In genomic region chr1:87330201-87330953, GRCh38 we compare ENCODE assay signal across 1 cellular context.
TF ChIP-seq lines count a peak whose summit lies in the region.

No MANE protein-coding gene starts in this region.

TF ChIP-seq in SK-N-SH, 30 proteins besides CTCF, POLR2A, EP300 and RAD21 (continued from another document):
- TF ChIP-seq, protein P1, sequence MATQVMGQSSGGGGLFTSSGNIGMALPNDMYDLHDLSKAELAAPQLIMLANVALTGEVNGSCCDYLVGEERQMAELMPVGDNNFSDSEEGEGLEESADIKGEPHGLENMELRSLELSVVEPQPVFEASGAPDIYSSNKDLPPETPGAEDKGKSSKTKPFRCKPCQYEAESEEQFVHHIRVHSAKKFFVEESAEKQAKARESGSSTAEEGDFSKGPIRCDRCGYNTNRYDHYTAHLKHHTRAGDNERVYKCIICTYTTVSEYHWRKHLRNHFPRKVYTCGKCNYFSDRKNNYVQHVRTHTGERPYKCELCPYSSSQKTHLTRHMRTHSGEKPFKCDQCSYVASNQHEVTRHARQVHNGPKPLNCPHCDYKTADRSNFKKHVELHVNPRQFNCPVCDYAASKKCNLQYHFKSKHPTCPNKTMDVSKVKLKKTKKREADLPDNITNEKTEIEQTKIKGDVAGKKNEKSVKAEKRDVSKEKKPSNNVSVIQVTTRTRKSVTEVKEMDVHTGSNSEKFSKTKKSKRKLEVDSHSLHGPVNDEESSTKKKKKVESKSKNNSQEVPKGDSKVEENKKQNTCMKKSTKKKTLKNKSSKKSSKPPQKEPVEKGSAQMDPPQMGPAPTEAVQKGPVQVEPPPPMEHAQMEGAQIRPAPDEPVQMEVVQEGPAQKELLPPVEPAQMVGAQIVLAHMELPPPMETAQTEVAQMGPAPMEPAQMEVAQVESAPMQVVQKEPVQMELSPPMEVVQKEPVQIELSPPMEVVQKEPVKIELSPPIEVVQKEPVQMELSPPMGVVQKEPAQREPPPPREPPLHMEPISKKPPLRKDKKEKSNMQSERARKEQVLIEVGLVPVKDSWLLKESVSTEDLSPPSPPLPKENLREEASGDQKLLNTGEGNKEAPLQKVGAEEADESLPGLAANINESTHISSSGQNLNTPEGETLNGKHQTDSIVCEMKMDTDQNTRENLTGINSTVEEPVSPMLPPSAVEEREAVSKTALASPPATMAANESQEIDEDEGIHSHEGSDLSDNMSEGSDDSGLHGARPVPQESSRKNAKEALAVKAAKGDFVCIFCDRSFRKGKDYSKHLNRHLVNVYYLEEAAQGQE (IDR thresholded peaks at IDR 0.05; ENCODE audit: low read depth, low read length) = no peak
- no peak for TF ChIP-seq ELF1 (IDR thresholded peaks at IDR 0.05)
- TF ChIP-seq GATA2 (CRISPR knock-in tag; IDR thresholded peaks at IDR 0.05) = no peak
- TF ChIP-seq EZH2phosphoT487 (IDR thresholded peaks at IDR 0.05; ENCODE audit: borderline replicate concordance, low read depth) = no peak
